ENCODE assay signal across 1 cellular context in the genomic region with DNA sequence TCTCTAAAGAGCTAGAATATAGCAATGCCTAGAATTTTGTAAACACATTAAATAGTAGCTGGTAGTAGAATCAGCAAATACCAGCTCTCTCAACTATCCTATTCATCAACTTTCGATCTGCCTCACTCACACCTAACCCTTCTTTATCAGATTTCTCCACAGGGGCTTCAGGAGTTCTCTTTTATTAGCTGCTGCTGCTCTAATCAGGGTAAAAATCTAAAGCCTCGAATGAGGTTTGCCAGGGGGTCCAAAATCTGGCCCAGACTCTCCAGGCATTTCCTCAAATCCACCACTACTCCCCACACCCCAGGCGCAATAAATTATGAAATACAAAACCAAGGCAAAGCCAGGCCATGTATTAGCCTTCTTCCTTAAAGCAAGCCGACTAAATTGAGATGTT.
TF ChIP-seq lines count a peak whose summit lies in the region.

No MANE protein-coding gene starts in this region.

TF ChIP-seq in GM23338, 12 proteins besides CTCF, POLR2A, EP300 and RAD21 (continued from another document):
- TF ChIP-seq ZNF462 (CRISPR knock-in tag; IDR thresholded peaks at IDR 0.05) (no peak), ZNF331 (CRISPR knock-in tag; IDR thresholded peaks at IDR 0.05; ENCODE audit: low read depth) (no peak)
